8 cellular contexts compared by ENCODE assay signal in the genomic region with DNA sequence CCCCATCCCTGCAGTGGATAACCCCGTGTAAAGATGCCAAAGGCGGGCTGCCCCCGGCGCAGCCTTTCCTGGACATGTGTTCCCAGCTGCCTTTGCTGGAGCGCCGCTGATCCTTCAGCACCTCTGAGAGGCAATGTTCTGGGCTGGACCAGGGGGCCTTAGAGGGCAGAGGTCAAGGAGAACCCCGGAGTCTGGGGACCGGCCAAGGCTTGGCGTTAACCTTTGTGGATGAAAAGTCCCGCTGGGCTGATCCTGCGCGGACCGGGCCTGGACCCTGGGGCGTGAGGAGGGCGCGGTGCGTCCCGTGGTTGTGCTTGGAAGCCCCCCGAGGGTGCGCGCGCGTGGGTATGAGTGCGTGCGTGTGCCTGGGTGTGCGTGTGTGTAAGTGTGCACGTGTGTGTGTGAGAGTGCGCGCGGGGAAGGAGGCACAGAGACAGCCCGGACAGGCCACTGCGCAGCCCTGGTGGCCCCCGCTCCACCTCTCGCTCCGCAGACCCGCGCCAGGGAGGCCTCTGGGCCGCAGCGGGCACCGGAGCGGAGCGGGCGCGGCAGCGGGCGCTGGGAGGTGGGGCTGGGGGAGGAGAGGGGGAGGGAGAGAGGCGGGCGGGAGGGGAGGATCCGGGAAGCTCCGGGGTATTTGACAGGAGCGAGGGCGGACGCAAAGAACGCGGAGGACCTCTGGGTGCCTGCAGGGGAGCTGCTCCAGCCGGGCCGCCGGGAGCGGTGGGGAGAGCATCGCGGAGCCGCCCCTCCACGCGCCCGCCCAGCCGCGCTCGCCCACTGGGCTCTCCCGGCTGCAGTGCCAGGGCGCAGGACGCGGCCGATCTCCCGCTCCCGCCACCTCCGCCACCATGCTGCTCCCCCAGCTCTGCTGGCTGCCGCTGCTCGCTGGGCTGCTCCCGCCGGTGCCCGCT. TPM values are rescaled to one million over a fixed set of nuclear protein-coding genes. Genes with fewer than 3 reads are reported as not detected.
DNase-seq lines count a peak whose midpoint lies in the region; ATAC-seq and TF ChIP-seq lines count a peak whose summit lies in the region.

A gene with protein sequence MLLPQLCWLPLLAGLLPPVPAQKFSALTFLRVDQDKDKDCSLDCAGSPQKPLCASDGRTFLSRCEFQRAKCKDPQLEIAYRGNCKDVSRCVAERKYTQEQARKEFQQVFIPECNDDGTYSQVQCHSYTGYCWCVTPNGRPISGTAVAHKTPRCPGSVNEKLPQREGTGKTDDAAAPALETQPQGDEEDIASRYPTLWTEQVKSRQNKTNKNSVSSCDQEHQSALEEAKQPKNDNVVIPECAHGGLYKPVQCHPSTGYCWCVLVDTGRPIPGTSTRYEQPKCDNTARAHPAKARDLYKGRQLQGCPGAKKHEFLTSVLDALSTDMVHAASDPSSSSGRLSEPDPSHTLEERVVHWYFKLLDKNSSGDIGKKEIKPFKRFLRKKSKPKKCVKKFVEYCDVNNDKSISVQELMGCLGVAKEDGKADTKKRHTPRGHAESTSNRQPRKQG (plus strand): TSS at position 665 of the 914 bp plus-strand sequence. CDS start 187 bp downstream, at position 852.

- peaks cover 12% of the 10 kb centered on the region for H4K20me1 ChIP-seq in neural progenitor cell (ENCODE audit: low read depth)

- H3K27ac ChIP-seq in breast epithelium (peak within 1 kb of the TSS in 1 of 2 donors; percentile 79), neural progenitor cell (no peak within 1 kb of the TSS)

- peaks cover 88% of the 10 kb centered on the region for H3K27me3 Mint-ChIP-seq in MCF 10A (ENCODE audit: insufficient read depth, unreplicated experiment)
- peaks cover 13% of the 10 kb centered on the region for H3K27me3 Mint-ChIP-seq in glutamatergic neuron (ENCODE audit: unreplicated experiment)
- H3K27me3 Mint-ChIP-seq in neural progenitor cell (ENCODE audit: insufficient read depth, low read depth) = peaks cover 40% of the 10 kb centered on the region
- peaks cover 50% of the 10 kb centered on the region for H3K27me3 Mint-ChIP-seq in activated CD4-positive, alpha-beta T cell treated with anti-CD3 and anti-CD28 coated beads, Interleukin-2, amount 10 ng/mL, durations not matched to agents 24 days and 14 days

- H3K9me3 ChIP-seq in breast epithelium (no peaks in the 10 kb centered on the region), neural progenitor cell (ENCODE audit: low read depth) (no peaks in the 10 kb centered on the region)

- no peaks in the 10 kb centered on the region for H3K79me2 ChIP-seq in neural progenitor cell (ENCODE audit: low read depth)

- H3K27ac Mint-ChIP-seq in MCF 10A (ENCODE audit: low read depth, unreplicated experiment) (no peak within 1 kb of the TSS), glutamatergic neuron (ENCODE audit: unreplicated experiment) (no peak within 1 kb of the TSS), neural progenitor cell (no peak within 1 kb of the TSS)
- no peak within 1 kb of the TSS for H3K27ac Mint-ChIP-seq in activated CD4-positive, alpha-beta T cell treated with anti-CD3 and anti-CD28 coated beads, Interleukin-2, amount 10 ng/mL, durations not matched to agents 24 days and 14 days

- no peak for DNase-seq in breast epithelium (ENCODE audit: low spot score in 2 of 2)
- DNase-seq in MCF 10A (ENCODE audit: unreplicated experiment) = no peak
- peak; percentile 56 for DNase-seq in glutamatergic neuron
- DNase-seq in neural progenitor cell (ENCODE audit: low spot score) = peak; percentile 68
- no peak for DNase-seq in activated CD4-positive, alpha-beta T cell treated with anti-CD3 and anti-CD28 coated beads, Interleukin-2, amount 10 ng/mL, durations not matched to agents 24 days and 14 days

- peak within 1 kb of the TSS; percentile 98 for H3K4me2 ChIP-seq in neural progenitor cell

- peak within 1 kb of the TSS; percentile 96 for H2AFZ ChIP-seq in neural progenitor cell (replicated peaks)

- TF ChIP-seq CTCF in breast epithelium (IDR thresholded peaks at IDR 0.05) (no peak), MCF 10A (IDR thresholded peaks at IDR 0.05; ENCODE audit: unreplicated experiment) (no peak), glutamatergic neuron (IDR thresholded peaks at IDR 0.05; ENCODE audit: partially characterized antibody, unreplicated experiment) (no peak), neural progenitor cell (IDR thresholded peaks at IDR 0.05) (no peak)

- H3K9me3 Mint-ChIP-seq in MCF 10A (ENCODE audit: unreplicated experiment) (no peaks in the 10 kb centered on the region), glutamatergic neuron (ENCODE audit: unreplicated experiment) (peaks cover 3% of the 10 kb centered on the region), neural progenitor cell (peaks cover 3% of the 10 kb centered on the region)
- H3K9me3 Mint-ChIP-seq in activated CD4-positive, alpha-beta T cell treated with anti-CD3 and anti-CD28 coated beads, Interleukin-2, amount 10 ng/mL, durations not matched to agents 24 days and 14 days = no peaks in the 10 kb centered on the region

- H3K36me3 Mint-ChIP-seq in MCF 10A (ENCODE audit: insufficient read depth, unreplicated experiment) = no peaks in the 10 kb centered on the region
- H3K36me3 Mint-ChIP-seq in glutamatergic neuron (ENCODE audit: unreplicated experiment) = no peaks in the 10 kb centered on the region
- peaks cover 3% of the 10 kb centered on the region for H3K36me3 Mint-ChIP-seq in neural progenitor cell
- no peaks in the 10 kb centered on the region for H3K36me3 Mint-ChIP-seq in activated CD4-positive, alpha-beta T cell treated with anti-CD3 and anti-CD28 coated beads, Interleukin-2, amount 10 ng/mL, durations not matched to agents 24 days and 14 days (ENCODE audit: low read depth)

- no peaks in the 10 kb centered on the region for H3K4me1 ChIP-seq in breast epithelium
- H3K4me1 ChIP-seq in neural progenitor cell = peaks cover 26% of the 10 kb centered on the region

- no TSS peak for BruUV-seq in MCF 10A (replicated peaks; lab: Mats Ljungman, UMichigan)

- H3K4me1 Mint-ChIP-seq in MCF 10A (ENCODE audit: insufficient read depth, unreplicated experiment) (no peaks in the 10 kb centered on the region), glutamatergic neuron (ENCODE audit: low read depth, unreplicated experiment) (peaks cover 3% of the 10 kb centered on the region), neural progenitor cell (peaks cover 23% of the 10 kb centered on the region)
- no peaks in the 10 kb centered on the region for H3K4me1 Mint-ChIP-seq in activated CD4-positive, alpha-beta T cell treated with anti-CD3 and anti-CD28 coated beads, Interleukin-2, amount 10 ng/mL, durations not matched to agents 24 days and 14 days

- H3K36me3 ChIP-seq in breast epithelium (no peaks in the 10 kb centered on the region), neural progenitor cell (no peaks in the 10 kb centered on the region)

- H3K4me3 Mint-ChIP-seq in MCF 10A (ENCODE audit: unreplicated experiment) = no peak within 1 kb of the TSS
- H3K4me3 Mint-ChIP-seq in glutamatergic neuron (ENCODE audit: unreplicated experiment) = peak within 1 kb of the TSS; percentile 76
- H3K4me3 Mint-ChIP-seq in neural progenitor cell = peak within 1 kb of the TSS; percentile 82
- no peak within 1 kb of the TSS for H3K4me3 Mint-ChIP-seq in activated CD4-positive, alpha-beta T cell treated with anti-CD3 and anti-CD28 coated beads, Interleukin-2, amount 10 ng/mL, durations not matched to agents 24 days and 14 days

- peak within 1 kb of the TSS; percentile 57 to 90 (median 64) for H3K4me3 ChIP-seq in breast epithelium
- H3K4me3 ChIP-seq in neural progenitor cell = peak within 1 kb of the TSS; percentile 61

- CTCF ChIA-PET in MCF 10A (lab: Yijun Ruan, JAX) = interaction anchor here (0.6 kb wide), 1 partner anchor 1657 kb away, joined by 3 read pairs; no protein-coding TSS in a partner anchor

- peaks cover 12% of the 10 kb centered on the region for H3F3A ChIP-seq in neural progenitor cell (ENCODE audit: low read depth)

- H3K9ac ChIP-seq in neural progenitor cell = no peak within 1 kb of the TSS

- ATAC-seq in GM21526 (IDR thresholded peaks at IDR 0.05; ENCODE audit: low FRiP score, unreplicated experiment) = no peak
- no peak for ATAC-seq in GM21825 (IDR thresholded peaks at IDR 0.05; ENCODE audit: unreplicated experiment)
- ATAC-seq in HG03159 (IDR thresholded peaks at IDR 0.05; ENCODE audit: unreplicated experiment) = no peak

- H3K27me3 ChIP-seq in breast epithelium (peaks cover 0 to 15% of the 10 kb centered on the region in 2 donors), neural progenitor cell (peaks cover 76% of the 10 kb centered on the region)

- POLR2A ChIA-PET in MCF 10A (lab: Yijun Ruan, JAX) = no interaction called here

- TF ChIP-seq POLR2A in breast epithelium (IDR thresholded peaks at IDR 0.05) = no peak

- intact Hi-C loops in breast epithelium (cut with DNase I; ENCODE audit: low total_unique reads) (no loop called here), MCF 10A (cut with micrococcal nuclease) (no loop called here)
- intact Hi-C loops in activated CD4-positive, alpha-beta T cell treated with anti-CD3 and anti-CD28 coated beads, Interleukin-2, amount 10 ng/mL, durations not matched to agents 24 days and 14 days (cut with micrococcal nuclease) = no loop called here

RNA-seq across cellular contexts. Expression of the gene that starts here (rescaled TPM):
- 10 to 100 TPM; 14.4 to 67.2 (median 63.6) TPM for total RNA-seq in breast epithelium
- not detected in 2 replicates for total RNA-seq in MCF 10A (2022)
- 0.44 TPM for total RNA-seq in glutamatergic neuron (ENCODE audit: unreplicated experiment)
- total RNA-seq in neural progenitor cell (ENCODE audit: low replicate concordance) = 0.74 and 0.75 TPM in 2 replicates
- not detected in 2 replicates for total RNA-seq in activated CD4-positive, alpha-beta T cell treated with anti-CD3 and anti-CD28 coated beads, Interleukin-2, amount 10 ng/mL, durations not matched to agents 24 days and 14 days

Comparison
In these comparisons a context has a peak if more than half of its experiments do, and no peak if none do; other contexts are left out.
1. Peak in DNase-seq in glutamatergic neuron; RNA of the gene not detected or under 1 TPM.
2. Peak in DNase-seq, H3K4me3 ChIP-seq and H3K4me2 ChIP-seq in neural progenitor cell; RNA of the gene not detected or under 1 TPM.
3. H3K4me3 Mint-ChIP-seq: peak in glutamatergic neuron (single experiment) and neural progenitor cell (single experiment); none in MCF 10A (single experiment) and activated CD4-positive, alpha-beta T cell treated with anti-CD3 and anti-CD28 coated beads, Interleukin-2, amount 10 ng/mL, durations not matched to agents 24 days and 14 days (single experiment).